Comparison of ENCODE assay signal across 18 cellular contexts in the genomic region with DNA sequence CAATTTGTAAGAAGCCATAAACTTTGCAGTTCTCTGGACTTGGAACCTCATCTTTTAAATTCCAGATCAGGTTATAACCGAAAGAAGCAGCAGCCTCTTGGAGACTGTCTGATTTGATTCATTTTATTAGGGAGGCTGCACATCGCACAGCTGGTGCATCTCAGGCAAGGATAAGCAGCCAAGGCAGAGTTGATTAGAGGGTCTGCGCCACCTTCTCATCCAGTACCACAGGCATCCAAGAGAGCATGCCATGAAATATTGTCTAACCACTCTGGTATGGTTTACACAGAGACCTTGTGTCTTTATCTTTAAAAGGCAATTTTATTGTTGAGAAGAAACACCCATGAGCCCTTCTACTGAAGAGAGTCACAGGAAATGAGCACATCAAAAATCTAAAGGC. TPM values are rescaled to one million over a fixed set of nuclear protein-coding genes. Genes with fewer than 3 reads are reported as not detected.
DNase-seq lines count a peak whose midpoint lies in the region; ATAC-seq, FAIRE-seq and TF ChIP-seq lines count a peak whose summit lies in the region.
"Had no signal": no experiment of that assay in that cellular context is flagged by ENCODE, and none has a peak within 500 bp of the region (broad histone marks: within the 10 kb centered on the region; RNA-seq: fewer than 3 reads in every experiment).

No MANE protein-coding gene starts in this region.

- no peak overlapping the region for H2AFZ ChIP-seq in astrocyte (ENCODE audit: low read depth, low read length)

- POLR2A ChIA-PET in AG04450 (lab: Yijun Ruan, JAX) = no interaction called here

- no peak for ATAC-seq in upper lobe of left lung (ENCODE audit: low FRiP score in 2 of 2)
- ATAC-seq: K562 had no signal

- H3K27me3 Mint-ChIP-seq in astrocyte (ENCODE audit: low read depth, unreplicated experiment) = peaks cover 10% of the 10 kb centered on the region

- no peaks in the 10 kb centered on the region for H3K79me2 ChIP-seq in astrocyte (ENCODE audit: insufficient read depth, low read length)

- H3K27ac ChIP-seq in AG04450 (ENCODE audit: low read depth, low read length) (no peak overlapping the region), astrocyte (ENCODE audit: low read depth, low read length) (no peak overlapping the region), substantia nigra (ENCODE audit: low read depth, low read length, poor library complexity, severe bottlenecking) (no peak overlapping the region), upper lobe of left lung (no peak overlapping the region)
- H3K27ac ChIP-seq: 22Rv1, HL-60 had no signal

- no peak for TF ChIP-seq POLR2A in upper lobe of left lung (IDR thresholded peaks at IDR 0.05)

- H3K4me1 ChIP-seq in astrocyte (ENCODE audit: insufficient read depth, low read length) (no peaks in the 10 kb centered on the region), upper lobe of left lung (no peaks in the 10 kb centered on the region)

- H3K9ac ChIP-seq in astrocyte (ENCODE audit: low read length) = no peak overlapping the region

- FAIRE-seq in astrocyte (lab: Jason Lieb, UNC) = no peak
- FAIRE-seq: GM18507, K562 had no signal

- TF ChIP-seq EP300 in upper lobe of left lung (IDR thresholded peaks at IDR 0.05) = no peak

- H3K9me3 Mint-ChIP-seq in astrocyte (ENCODE audit: unreplicated experiment) = no peaks in the 10 kb centered on the region
- H3K9me3 Mint-ChIP-seq: H9 had no signal

- no peaks in the 10 kb centered on the region for H4K20me1 ChIP-seq in astrocyte (ENCODE audit: insufficient read depth, low read length)

- H3K27ac Mint-ChIP-seq in astrocyte (ENCODE audit: unreplicated experiment) = no peak overlapping the region
- H3K27ac Mint-ChIP-seq: B cell; CD4-positive, alpha-beta T cell; H9 had no signal

- no peak overlapping the region for H3K4me3 Mint-ChIP-seq in astrocyte (ENCODE audit: unreplicated experiment)
- H3K4me3 Mint-ChIP-seq: B cell; CD4-positive, alpha-beta T cell; H9 had no signal

- H3K4me2 ChIP-seq in astrocyte (ENCODE audit: low read length) = no peak overlapping the region

- CTCF ChIA-PET in AG04450 (lab: Charles Lee) = no interaction called here

- H3K4me3 ChIP-seq in AG04450 (ENCODE audit: low read depth, low read length) (no peak overlapping the region), astrocyte (ENCODE audit: insufficient read depth, low read depth, low read length) (no peak overlapping the region), fibroblast of villous mesenchyme (ENCODE audit: low read depth, low read length) (no peak overlapping the region), upper lobe of left lung (no peak overlapping the region)
- H3K4me3 ChIP-seq: K562 had no signal

- H3K36me3 Mint-ChIP-seq in astrocyte (ENCODE audit: low read depth, unreplicated experiment) = no peaks in the 10 kb centered on the region

- WGBS in upper lobe of left lung, 2 donors = 60 to 82% methylated on average over 1 to 3 of the region's 3 CpGs

- H3K4me1 Mint-ChIP-seq in astrocyte (ENCODE audit: low read depth, unreplicated experiment) = no peaks in the 10 kb centered on the region
- H3K4me1 Mint-ChIP-seq: B cell, H9 had no signal

- H3K27me3 ChIP-seq in AG04450 (ENCODE audit: control insufficient read depth, insufficient read depth, low read length) (peaks cover 4% of the 10 kb centered on the region), astrocyte (ENCODE audit: insufficient read depth, low read length) (no peaks in the 10 kb centered on the region), upper lobe of left lung (no peaks in the 10 kb centered on the region)

- H3K9me3 ChIP-seq in AG04450 (ENCODE audit: control insufficient read depth, insufficient read depth, low read length) (no peaks in the 10 kb centered on the region), astrocyte (ENCODE audit: insufficient read depth, low read depth, low read length) (no peaks in the 10 kb centered on the region), upper lobe of left lung (no peaks in the 10 kb centered on the region)

- no peak for TF ChIP-seq CTCF in AG04450 (IDR thresholded peaks at IDR 0.05; ENCODE audit: low read depth, low read length)
- no peak for TF ChIP-seq CTCF in astrocyte (IDR thresholded peaks at IDR 0.05; ENCODE audit: insufficient read depth, low read depth, low read length)
- TF ChIP-seq CTCF in fibroblast of villous mesenchyme (IDR thresholded peaks at IDR 0.05; ENCODE audit: insufficient read depth, low read depth, low read length) = no peak
- TF ChIP-seq CTCF in upper lobe of left lung (IDR thresholded peaks at IDR 0.05) = no peak

- H3K36me3 ChIP-seq in astrocyte (ENCODE audit: insufficient read depth, low read length) = no peaks in the 10 kb centered on the region
- H3K36me3 ChIP-seq in upper lobe of left lung = no peaks in the 10 kb centered on the region

- DNase-seq in AG04450 (ENCODE audit: low read depth, low spot score) = peak; percentile 11
- DNase-seq in astrocyte (ENCODE audit: low read depth) = peak; percentile 30
- DNase-seq in fibroblast of villous mesenchyme (ENCODE audit: low read depth) = peak; percentile 65
- peak; percentile 62 for DNase-seq in ureter (ENCODE audit: low spot score)
- no peak for DNase-seq in NCI-H524 treated with DMSO at 0.1 percent for 48 hours (lab: John Stamatoyannopoulos, UW)
- DNase-seq in substantia nigra (lab: John Stamatoyannopoulos, UW) = no peak
- no peak for DNase-seq in upper lobe of left lung
- DNase-seq: C1 segment of cervical spinal cord; Calu3; CD4-positive, alpha-beta T cell; DMS 273 treated with DMSO at 0.1 percent for 48 hours; GOT3; H9 had no signal

RNA-seq across cellular contexts. Expression of a gene that starts 16.2 kb away (rescaled TPM):
- 3.4 and 4.7 TPM in 2 replicates for polyA plus RNA-seq in AG04450 (2011; rRNA removed)
- 3.7 and 6.6 TPM in 2 replicates for polyA minus RNA-seq in AG04450 (2011; rRNA and poly(A)+ RNA removed)
- total RNA-seq in astrocyte = 7.8 and 9.0 TPM in 2 replicates
- total RNA-seq in fibroblast of villous mesenchyme = 9.3 and 11.2 TPM in 2 replicates
- total RNA-seq in ureter = 23.9 TPM
- 10 to 100 TPM; 12.8 to 37.7 (median 21.7) TPM for total RNA-seq in upper lobe of left lung

Comparison
In these comparisons a context has a peak if more than half of its experiments do, and no peak if none do; other contexts are left out.
1. DNase-seq: peak in AG04450 (single experiment), astrocyte (single experiment), fibroblast of villous mesenchyme (single experiment) and ureter (single experiment); none in NCI-H524 treated with DMSO at 0.1 percent for 48 hours (single experiment), substantia nigra (0 of 49) and upper lobe of left lung (0 of 2).